Comparison of ENCODE assay signal across 12 cellular contexts in the genomic region with DNA sequence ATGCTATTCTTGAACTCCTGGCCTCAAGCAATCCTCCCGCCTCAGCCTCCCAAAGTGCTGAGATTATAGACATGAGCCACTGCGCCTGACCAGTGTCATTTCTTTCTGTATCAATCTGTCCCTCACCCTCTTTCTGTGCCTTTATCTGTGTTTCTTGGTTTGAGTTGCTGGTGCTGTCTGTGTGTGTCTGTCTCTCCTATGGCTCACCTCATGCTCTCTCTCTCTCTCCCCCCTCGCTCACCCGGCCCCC. TPM values are rescaled to one million over a fixed set of nuclear protein-coding genes. Genes with fewer than 3 reads are reported as not detected.
DNase-seq lines count a peak whose midpoint lies in the region; ATAC-seq, FAIRE-seq and TF ChIP-seq lines count a peak whose summit lies in the region.
"Had no signal": no experiment of that assay in that cellular context is flagged by ENCODE, and none has a peak within 500 bp of the region (broad histone marks: within the 10 kb centered on the region; RNA-seq: fewer than 3 reads in every experiment).

No MANE protein-coding gene starts in this region.

- peaks cover 21% of the 10 kb centered on the region for H3K27me3 Mint-ChIP-seq in activated CD4-positive, alpha-beta T cell treated with anti-CD3 and anti-CD28 coated beads for 36 hours
- peaks cover 39% of the 10 kb centered on the region for H3K27me3 Mint-ChIP-seq in activated B cell treated with CpG ODN at 0.5 μM for 24 hours
- peaks cover 46 to 57% of the 10 kb centered on the region in 2 donors for H3K27me3 Mint-ChIP-seq in stimulated activated naive B cell treated with anti-CD40 and anti-IgM and Interleukin-4, amounts not matched to agents 10 μg/mL and 1 μg/mL and 100 μg/mL, for 72 hours

- no peaks in the 10 kb centered on the region for H3K36me3 ChIP-seq in left lung

- H3K4me1 ChIP-seq in left lung: peaks cover 9 to 10% of the 10 kb centered on the region in 2 donors

- H3K4me3 Mint-ChIP-seq in activated CD4-positive, alpha-beta T cell treated with anti-CD3 and anti-CD28 coated beads for 36 hours: peak overlapping the region; percentile 7
- H3K4me3 Mint-ChIP-seq in activated B cell treated with CpG ODN at 0.5 μM for 24 hours: peak overlapping the region; percentile 11
- H3K4me3 Mint-ChIP-seq in stimulated activated naive B cell treated with anti-CD40 and anti-IgM and Interleukin-4, amounts not matched to agents 10 μg/mL and 1 μg/mL and 100 μg/mL, for 72 hours: peak overlapping the region; percentile 1 to 68

- peak overlapping the region; percentile 33 for H3K27ac Mint-ChIP-seq in activated CD4-positive, alpha-beta T cell treated with anti-CD3 and anti-CD28 coated beads for 36 hours
- no peak overlapping the region for H3K27ac Mint-ChIP-seq in activated B cell treated with CpG ODN at 0.5 μM for 24 hours
- H3K27ac Mint-ChIP-seq in stimulated activated naive B cell treated with anti-CD40 and anti-IgM and Interleukin-4, amounts not matched to agents 10 μg/mL and 1 μg/mL and 100 μg/mL, for 72 hours: no peak overlapping the region

- CTCF ChIA-PET in activated CD4-positive, alpha-beta T cell treated with anti-CD3 and anti-CD28 coated beads for 36 hours (lab: Charles Lee): no interaction called here
- CTCF ChIA-PET in activated B cell treated with CpG ODN at 0.5 μM for 24 hours (lab: Charles Lee): no interaction called here

- peak; percentile 86 for ATAC-seq in activated CD4-positive, alpha-beta T cell treated with anti-CD3 and anti-CD28 coated beads for 36 hours
- ATAC-seq in activated B cell treated with CpG ODN at 0.5 μM for 24 hours (ENCODE audit: low read depth) (peak; percentile 40), left lung (peak; percentile 29), HG03565 (IDR thresholded peaks at IDR 0.05; ENCODE audit: unreplicated experiment) (no peak), HG03354 (IDR thresholded peaks at IDR 0.05; ENCODE audit: poor library complexity, severe bottlenecking, unreplicated experiment) (no peak)
- peak; percentile 68 to 80 for ATAC-seq in stimulated activated naive B cell treated with anti-CD40 and anti-IgM and Interleukin-4, amounts not matched to agents 10 μg/mL and 1 μg/mL and 100 μg/mL, for 72 hours (replicated peaks)

- intact Hi-C loops in activated CD4-positive, alpha-beta T cell treated with anti-CD3 and anti-CD28 coated beads for 36 hours (cut with DNase I, micrococcal nuclease): loop anchor here in 1 of 2 experiments (1.0 kb wide), 1 partner anchor 12 kb away; the partner anchor contains the start of gene FOXA3
- intact Hi-C loops in activated B cell treated with CpG ODN at 0.5 μM for 24 hours (cut with micrococcal nuclease): no loop called here
- intact Hi-C loops in left lung (cut with DNase I): no loop called here

- H3K4me3 ChIP-seq in left lung: no peak overlapping the region

- peaks cover 24% of the 10 kb centered on the region for H3K4me1 Mint-ChIP-seq in activated CD4-positive, alpha-beta T cell treated with anti-CD3 and anti-CD28 coated beads for 36 hours
- H3K4me1 Mint-ChIP-seq in activated B cell treated with CpG ODN at 0.5 μM for 24 hours: peaks cover 7% of the 10 kb centered on the region
- H3K4me1 Mint-ChIP-seq in stimulated activated naive B cell treated with anti-CD40 and anti-IgM and Interleukin-4, amounts not matched to agents 10 μg/mL and 1 μg/mL and 100 μg/mL, for 72 hours: peaks cover 8 to 18% of the 10 kb centered on the region in 2 donors

- no peak for DNase-seq in activated CD4-positive, alpha-beta T cell treated with anti-CD3 and anti-CD28 coated beads for 36 hours
- DNase-seq in activated CD4-positive, alpha-beta T cell treated with anti-CD3 and anti-CD28 coated beads, Interleukin-2, amount 50 U/mL, for 48 hours: no peak
- no peak for DNase-seq in activated B cell treated with CpG ODN at 0.5 μM for 24 hours
- no peak for DNase-seq in left lung
- no peak for DNase-seq in stimulated activated naive B cell treated with anti-CD40 and anti-IgM and Interleukin-4, amounts not matched to agents 10 μg/mL and 1 μg/mL and 100 μg/mL, for 72 hours
- DNase-seq in H54 (ENCODE audit: insufficient read length, low spot score): no peak
- DNase-seq: NCI-H1092 had no signal

- no peaks in the 10 kb centered on the region for H3K36me3 Mint-ChIP-seq in activated CD4-positive, alpha-beta T cell treated with anti-CD3 and anti-CD28 coated beads for 36 hours (ENCODE audit: low read depth)
- H3K36me3 Mint-ChIP-seq in activated B cell treated with CpG ODN at 0.5 μM for 24 hours (ENCODE audit: low read depth): no peaks in the 10 kb centered on the region
- H3K36me3 Mint-ChIP-seq in stimulated activated naive B cell treated with anti-CD40 and anti-IgM and Interleukin-4, amounts not matched to agents 10 μg/mL and 1 μg/mL and 100 μg/mL, for 72 hours: no peaks in the 10 kb centered on the region

- POLR2A ChIA-PET in activated CD4-positive, alpha-beta T cell treated with anti-CD3 and anti-CD28 coated beads for 36 hours (lab: Charles Lee): no interaction called here
- POLR2A ChIA-PET in activated B cell treated with CpG ODN at 0.5 μM for 24 hours (lab: Charles Lee): no interaction called here

- no peak for TF ChIP-seq POLR2A in H54 (IDR thresholded peaks at IDR 0.05; ENCODE audit: low read depth, low read length)

- H3K27ac ChIP-seq in left lung: peak overlapping the region in 1 of 2 donors; percentile 75
- H3K27ac ChIP-seq: VCaP had no signal

- H3K27me3 ChIP-seq in left lung: peaks cover 0 to 35% of the 10 kb centered on the region in 2 donors

- no peak for FAIRE-seq in H54 (lab: Jason Lieb, UNC)
- FAIRE-seq: A204.1 had no signal

- H3K9me3 ChIP-seq in left lung: no peaks in the 10 kb centered on the region

- TF ChIP-seq CTCF in activated B cell treated with CpG ODN at 0.5 μM for 24 hours (IDR thresholded peaks at IDR 0.05): no peak
- no peak for TF ChIP-seq CTCF in left lung (IDR thresholded peaks at IDR 0.05)

- no peaks in the 10 kb centered on the region for H3K9me3 Mint-ChIP-seq in activated CD4-positive, alpha-beta T cell treated with anti-CD3 and anti-CD28 coated beads for 36 hours (ENCODE audit: low read depth)
- H3K9me3 Mint-ChIP-seq in activated B cell treated with CpG ODN at 0.5 μM for 24 hours: no peaks in the 10 kb centered on the region
- no peaks in the 10 kb centered on the region for H3K9me3 Mint-ChIP-seq in stimulated activated naive B cell treated with anti-CD40 and anti-IgM and Interleukin-4, amounts not matched to agents 10 μg/mL and 1 μg/mL and 100 μg/mL, for 72 hours

RNA-seq across cellular contexts. Expression of gene IRF2BP1, which starts 9.9 kb away (rescaled TPM):
- total RNA-seq in activated CD4-positive, alpha-beta T cell treated with anti-CD3 and anti-CD28 coated beads for 36 hours: 10 to 100 TPM; 12.6 to 15.2 TPM
- total RNA-seq in activated B cell treated with CpG ODN at 0.5 μM for 24 hours (14.8 and 17.5 TPM in 2 replicates), left lung (10 to 100 TPM; 18.0 to 20.3 TPM)

RNA-seq across cellular contexts. Expression of gene FOXA3, which starts 12.0 kb away (rescaled TPM):
- total RNA-seq in activated CD4-positive, alpha-beta T cell treated with anti-CD3 and anti-CD28 coated beads for 36 hours: under 1 TPM; 0.40 to 0.62 TPM
- not detected in 2 replicates for total RNA-seq in activated B cell treated with CpG ODN at 0.5 μM for 24 hours
- total RNA-seq in left lung: 1 to 10 TPM in 1 of 2 donors, under 1 TPM in 1; 0.45 to 1.6 TPM
- total RNA-seq: myocyte had no signal

RNA-seq across cellular contexts. Expression of gene SYMPK, which starts 13.1 kb away (rescaled TPM):
- total RNA-seq in activated CD4-positive, alpha-beta T cell treated with anti-CD3 and anti-CD28 coated beads for 36 hours: 100 to 1,000 TPM; 108 to 128 TPM
- 131 and 150 TPM in 2 replicates for total RNA-seq in activated B cell treated with CpG ODN at 0.5 μM for 24 hours
- 10 to 100 TPM; 69.0 to 69.3 TPM for total RNA-seq in left lung

RNA-seq across cellular contexts. Expression of gene MYPOP, which starts 26.3 kb away (rescaled TPM):
- 1 to 10 TPM; 5.0 to 5.6 TPM for total RNA-seq in activated CD4-positive, alpha-beta T cell treated with anti-CD3 and anti-CD28 coated beads for 36 hours
- total RNA-seq in activated B cell treated with CpG ODN at 0.5 μM for 24 hours (5.6 and 6.0 TPM in 2 replicates), left lung (1 to 10 TPM; 7.2 to 8.7 TPM)

RNA-seq across cellular contexts. Expression of gene NANOS2, which starts 38.5 kb away (rescaled TPM):
- total RNA-seq in activated CD4-positive, alpha-beta T cell treated with anti-CD3 and anti-CD28 coated beads for 36 hours: not detected
- not detected in 2 replicates for total RNA-seq in activated B cell treated with CpG ODN at 0.5 μM for 24 hours
- not detected for total RNA-seq in left lung
- total RNA-seq: myocyte had no signal

Comparison
In these comparisons a context has a peak if more than half of its experiments do, and no peak if none do; other contexts are left out.
1. ATAC-seq: peak in activated CD4-positive, alpha-beta T cell treated with anti-CD3 and anti-CD28 coated beads for 36 hours (single experiment), activated B cell treated with CpG ODN at 0.5 μM for 24 hours (single experiment), left lung (single experiment) and stimulated activated naive B cell treated with anti-CD40 and anti-IgM and Interleukin-4, amounts not matched to agents 10 μg/mL and 1 μg/mL and 100 μg/mL, for 72 hours (2 of 2); none in HG03565 (single experiment) and HG03354 (single experiment).
2. Peak in every context shown above with its lines, with median percentiles within 50 percentile points of each other: H3K4me3 Mint-ChIP-seq.